ENCODE assay signal across 20 cellular contexts in genomic region chr5:149936044-149936699, GRCh38. TPM values are rescaled to one million over a fixed set of nuclear protein-coding genes. Genes with fewer than 3 reads are reported as not detected.
"Had no signal": no experiment of that assay in that cellular context is flagged by ENCODE, and none has a peak within 500 bp of the region (broad histone marks: within the 10 kb centered on the region; RNA-seq: fewer than 3 reads in every experiment).

No MANE protein-coding gene starts in this region.

- DNase-seq: activated naive CD4-positive, alpha-beta T cell treated with anti-CD3 and anti-CD28 coated beads, Interleukin-2, amount 50 U/mL, for 16 hours; activated T-cell treated with anti-CD3 and anti-CD28 coated beads, Interleukin-2, amount 50 U/mL, for 1 hour; adrenal gland; brain microvascular endothelial cell; cerebellar nuclear complex; dermis blood vessel endothelial cell; erythroblast; immature natural killer cell; left colon; mucosa of descending colon; naive thymus-derived CD8-positive, alpha-beta T cell; nucleus accumbens; small intestine; trophoblast cell had no signal

- H3K4me3 ChIP-seq: adrenal gland, mucosa of descending colon, right atrium auricular region had no signal

- H3K9me3 ChIP-seq: adrenal gland, mucosa of descending colon, right atrium auricular region had no signal

- ATAC-seq: activated CD4-positive, CD25-positive, alpha-beta regulatory T cell treated with anti-CD3 and anti-CD28 coated beads, Interleukin-2, amount 50 U/mL, for 24 hours; mucosa of descending colon; naive thymus-derived CD8-positive, alpha-beta T cell; stimulated activated effector memory CD8-positive, alpha-beta T cell treated with anti-CD3 and anti-CD28 coated beads, Interleukin-12 subunit alpha, Interleukin-12 subunit beta, amount 100 ng/mL, for 72 hours had no signal

- H3K36me3 ChIP-seq: adrenal gland, brain microvascular endothelial cell, right atrium auricular region had no signal

- H3K27me3 ChIP-seq: adrenal gland, brain microvascular endothelial cell, right atrium auricular region had no signal

- FAIRE-seq: small intestine had no signal

- H3K27ac ChIP-seq: brain microvascular endothelial cell, right atrium auricular region had no signal

RNA-seq across cellular contexts. Expression of gene PDE6A, which starts 8.4 kb away (rescaled TPM):
- total RNA-seq: dermis blood vessel endothelial cell; lung microvascular endothelial cell; naive thymus-derived CD8-positive, alpha-beta T cell; posterior vena cava; T-helper 2 cell treated with Interferon-gamma antibody and Interleukin-4, amounts not matched to agents 100 ng/mL and 5 ng/mL, for 36 hours had no signal
- polyA plus RNA-seq: immature natural killer cell; naive thymus-derived CD8-positive, alpha-beta T cell had no signal
